Comparison of ENCODE assay signal across 8 cellular contexts in the genomic region with DNA sequence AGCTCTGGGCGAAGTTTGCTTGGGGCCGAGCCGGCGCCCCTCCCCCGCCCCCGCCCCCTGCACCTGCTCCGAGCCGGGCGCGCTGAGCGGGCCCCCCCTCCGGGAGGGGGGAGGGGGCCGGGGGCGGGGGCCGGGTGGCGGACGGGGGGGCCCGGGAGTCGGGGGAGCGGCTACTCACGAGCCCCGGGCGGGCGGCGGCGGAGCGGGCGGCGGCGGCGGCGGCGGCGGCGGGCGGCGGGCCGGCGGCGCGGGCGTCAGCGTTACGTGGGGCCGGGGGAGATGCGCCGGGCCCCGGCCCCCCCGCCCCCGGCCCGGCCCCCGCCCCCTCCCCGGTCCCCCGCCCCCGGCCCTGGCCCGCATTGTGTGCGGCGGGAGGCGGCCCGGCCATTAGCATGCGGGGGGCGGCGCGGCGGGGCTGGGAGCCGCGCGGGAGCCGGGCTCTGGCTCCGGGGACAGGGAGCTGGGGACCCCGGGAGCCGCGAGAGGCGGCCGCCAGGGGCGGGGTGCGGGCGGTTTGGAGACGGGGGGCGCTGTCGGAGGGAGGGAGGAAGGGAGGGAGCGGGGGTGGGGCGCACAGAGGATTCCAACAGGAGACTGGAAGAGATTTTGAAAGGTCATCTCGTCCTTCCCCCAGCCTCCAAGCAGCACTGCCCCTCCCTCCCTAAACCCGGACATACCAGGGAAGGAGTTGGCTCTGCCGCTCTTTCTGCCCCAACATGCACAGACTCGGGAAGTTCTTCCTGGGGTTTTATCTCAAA. TPM values are rescaled to one million over a fixed set of nuclear protein-coding genes. Genes with fewer than 3 reads are reported as not detected.
A peak's percentile ranks its signal among the peaks of the same experiment; 100 is the strongest.
DNase-seq lines count a peak whose midpoint lies in the region; TF ChIP-seq lines count a peak whose summit lies in the region.

Gene ZNF219, minus strand, starts transcription at position 522 of the 758 bp plus-strand sequence. CDS start 5,064 bp downstream, outside the sequence.

- in situ Hi-C loops in endometrial microvascular endothelial cells (cut with HindIII; ENCODE audit: inconsistent ontology term, low pct_unique_long_range_greater_than_20kb, low sequenced_read_pairs), result no loop called here

- no peaks in the 10 kb centered on the region for H3K9me3 ChIP-seq in stomach

- TF ChIP-seq EP300 in stomach (IDR thresholded peaks at IDR 0.05), result no peak

- peak within 1 kb of the TSS; percentile 90 to 96 (median 93) for H3K27ac ChIP-seq in stomach

- 0 to 2% (median 1%) methylated on average over 4 to 43 of the region's 87 CpGs for WGBS in stomach, 5 donors

- H3K4me1 ChIP-seq in stomach, result peaks cover 27 to 79% (median 47%) of the 10 kb centered on the region in 4 donors

- H3K27me3 ChIP-seq in stomach, result no peaks in the 10 kb centered on the region

- peak within 1 kb of the TSS; percentile 62 to 76 (median 66) for H3K4me3 ChIP-seq in stomach

- no peak for TF ChIP-seq POLR2A in stomach (IDR thresholded peaks at IDR 0.05)

- TF ChIP-seq CTCF in stomach (IDR thresholded peaks at IDR 0.05), result no peak

- H3K36me3 ChIP-seq in stomach, result peaks cover 0 to 2% (median 0%) of the 10 kb centered on the region in 4 donors

- DNase-seq in EH (ENCODE audit: low read depth) (peak; percentile 64), LoVo (ENCODE audit: low spot score) (peak; percentile 62), lung microvascular endothelial cell (ENCODE audit: low read depth in 2 of 2) (peak; percentile 39), stomach (peak; percentile 53), NCI-H2081 treated with DMSO at 0.1 percent for 48 hours (lab: John Stamatoyannopoulos, UW) (no peak), NOMO-1 treated with DMSO at 0.1 percent for 48 hours (lab: John Stamatoyannopoulos, UW; ENCODE audit: unreplicated experiment) (no peak)
- DNase-seq in activated CD4-positive, alpha-beta T cell treated with anti-CD3 and anti-CD28 coated beads, Interleukin-2, amount 50 U/mL, for 48 hours, result peak; percentile 30 to 53

- intact Hi-C loops in stomach (cut with DNase I; ENCODE audit: low total_unique reads), result no loop called here

RNA-seq across cellular contexts. Expression of gene ZNF219, which starts in this region (rescaled TPM):
- total RNA-seq in endometrial microvascular endothelial cells (ENCODE audit: inconsistent ontology term), result 14.3 TPM
- 2.0 and 2.4 TPM in 2 replicates for total RNA-seq in lung microvascular endothelial cell
- total RNA-seq in stomach, result 100 to 1,000 TPM in 1 of 5 donors, 10 to 100 TPM in 4; 11.4 to 240 (median 27.8) TPM
- polyA plus RNA-seq in stomach, result 10 to 100 TPM; 15.4 to 28.4 (median 22.6) TPM

Comparison
In these comparisons a context has a peak if more than half of its experiments do, and no peak if none do; other contexts are left out.
1. DNase-seq: peak in EH (single experiment), LoVo (single experiment), activated CD4-positive, alpha-beta T cell treated with anti-CD3 and anti-CD28 coated beads, Interleukin-2, amount 50 U/mL, for 48 hours (2 of 2), lung microvascular endothelial cell (2 of 2) and stomach (single experiment); none in NCI-H2081 treated with DMSO at 0.1 percent for 48 hours (single experiment) and NOMO-1 treated with DMSO at 0.1 percent for 48 hours (single experiment).